In the genomic region with DNA sequence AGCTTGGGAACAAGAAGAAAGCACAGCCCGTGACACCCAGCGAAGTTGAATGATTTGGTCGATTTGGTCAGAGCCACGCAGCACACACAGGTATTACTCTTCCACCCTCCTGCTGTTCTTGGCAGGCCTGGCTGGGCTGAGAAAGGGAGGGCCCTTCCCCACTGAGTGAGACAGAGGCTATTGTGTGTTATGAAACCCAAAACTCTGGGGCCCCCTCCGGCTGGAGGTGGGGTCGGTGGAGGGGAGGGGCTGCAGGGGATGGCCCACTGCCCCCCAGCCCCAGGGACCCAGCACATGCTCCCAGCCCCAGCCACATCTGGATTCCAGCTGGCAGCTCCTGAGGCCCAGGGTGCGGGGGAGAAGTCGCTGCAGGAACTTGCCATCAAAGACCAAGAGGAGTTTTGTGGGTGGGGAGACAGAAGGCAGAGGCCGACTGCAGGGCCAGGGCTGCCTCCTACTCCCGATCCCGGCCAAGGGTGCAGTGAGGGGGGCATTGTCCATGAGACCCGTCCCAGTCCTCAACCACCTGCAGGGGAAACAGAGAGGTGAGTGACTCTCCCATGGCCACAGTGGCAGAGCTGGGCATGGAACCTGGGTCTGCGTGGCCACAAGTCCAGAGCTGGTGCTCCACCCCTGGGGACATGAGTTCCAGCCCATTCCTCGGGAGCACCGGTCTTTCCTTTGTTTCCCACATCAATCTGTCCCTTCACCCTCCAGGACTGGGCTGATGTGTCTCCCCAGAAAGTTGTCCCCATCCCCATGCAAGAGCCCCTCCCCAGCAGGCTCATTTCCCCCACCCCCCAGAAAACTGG, we compare ENCODE assay signal across 15 cellular contexts. TPM values are rescaled to one million over a fixed set of nuclear protein-coding genes. Genes with fewer than 3 reads are reported as not detected.
A peak's percentile ranks its signal among the peaks of the same experiment; 100 is the strongest.
DNase-seq lines count a peak whose midpoint lies in the region; ATAC-seq and TF ChIP-seq lines count a peak whose summit lies in the region.
"Had no signal": no experiment of that assay in that cellular context is flagged by ENCODE, and none has a peak within 500 bp of the region (broad histone marks: within the 10 kb centered on the region; RNA-seq: fewer than 3 reads in every experiment).

No MANE protein-coding gene starts in this region.

- no peaks in the 10 kb centered on the region for H3K9me3 ChIP-seq in thyroid gland

- H3K9me3 Mint-ChIP-seq in WTC11 (no peaks in the 10 kb centered on the region), glutamatergic neuron (ENCODE audit: unreplicated experiment) (peaks cover 6% of the 10 kb centered on the region), CD14-positive monocyte (no peaks in the 10 kb centered on the region)
- H3K9me3 Mint-ChIP-seq: naive B cell had no signal

- H3K27me3 ChIP-seq in thyroid gland = no peaks in the 10 kb centered on the region

- H3K27ac Mint-ChIP-seq in WTC11 = no peak overlapping the region
- H3K27ac Mint-ChIP-seq in glutamatergic neuron (ENCODE audit: unreplicated experiment) = peak overlapping the region; percentile 64
- H3K27ac Mint-ChIP-seq in CD14-positive monocyte = peak overlapping the region in 1 of 7 donors; percentile 6
- H3K27ac Mint-ChIP-seq: activated naive CD8-positive, alpha-beta T cell had no signal

- no peaks in the 10 kb centered on the region for H3K36me3 ChIP-seq in thyroid gland

- CTCF ChIA-PET in WTC11 (lab: Charles Lee) = interaction anchor here (0.6 to 1.3 kb wide), 4 partner anchors 13 to 212 kb away, joined by 3 to 5 read pairs (median 4); no protein-coding TSS in a partner anchor

- intact Hi-C loops in thyroid gland (cut with DNase I) (no loop called here), CD14-positive monocyte (cut with micrococcal nuclease) (no loop called here)

- TF ChIP-seq CTCF in WTC11 (IDR thresholded peaks at IDR 0.05) (no peak), glutamatergic neuron (IDR thresholded peaks at IDR 0.05; ENCODE audit: partially characterized antibody, unreplicated experiment) (no peak), thyroid gland (IDR thresholded peaks at IDR 0.05) (no peak), CD14-positive monocyte (IDR thresholded peaks at IDR 0.05) (no peak)

- POLR2A ChIA-PET in WTC11 (lab: Charles Lee) = interaction anchor here (0.8 to 1.2 kb wide), 2 partner anchors 12 to 27 kb away, joined by 3 read pairs; partner anchors contain the start of gene ISCU

- H3K27me3 Mint-ChIP-seq in WTC11 (ENCODE audit: low read depth) = no peaks in the 10 kb centered on the region
- peaks cover 4% of the 10 kb centered on the region for H3K27me3 Mint-ChIP-seq in glutamatergic neuron (ENCODE audit: unreplicated experiment)
- peaks cover 0 to 7% (median 2%) of the 10 kb centered on the region in 3 donors for H3K27me3 Mint-ChIP-seq in CD14-positive monocyte (ENCODE audit: low read depth in 3 of 3)
- H3K27me3 Mint-ChIP-seq: activated naive CD8-positive, alpha-beta T cell had no signal

- no peak overlapping the region for H3K4me3 ChIP-seq in thyroid gland (replicated peaks in 1 of 3)

- 30 to 39% methylated on average over 7 to 12 of the region's 15 CpGs for WGBS in thyroid gland, 2 donors

- H3K4me3 Mint-ChIP-seq in WTC11 (no peak overlapping the region), glutamatergic neuron (ENCODE audit: unreplicated experiment) (no peak overlapping the region), CD14-positive monocyte (no peak overlapping the region)
- H3K4me3 Mint-ChIP-seq: activated naive CD8-positive, alpha-beta T cell; naive B cell had no signal

- no peaks in the 10 kb centered on the region for H3K36me3 Mint-ChIP-seq in WTC11
- no peaks in the 10 kb centered on the region for H3K36me3 Mint-ChIP-seq in glutamatergic neuron (ENCODE audit: unreplicated experiment)
- no peaks in the 10 kb centered on the region for H3K36me3 Mint-ChIP-seq in CD14-positive monocyte
- H3K36me3 Mint-ChIP-seq: activated naive CD8-positive, alpha-beta T cell; naive B cell had no signal

- peak; percentile 56 for ATAC-seq in WTC11

- H3K4me1 ChIP-seq in thyroid gland = no peaks in the 10 kb centered on the region

- H3K27ac ChIP-seq in thyroid gland = no peak overlapping the region

- DNase-seq in NCI-H2227 (lab: John Stamatoyannopoulos, UW; ENCODE audit: unreplicated experiment) (peak; percentile 16), NCI-H2227 treated with DMSO at 0.1 percent for 48 hours (lab: John Stamatoyannopoulos, UW) (no peak), WTC11 (ENCODE audit: low spot score) (no peak), glutamatergic neuron (no peak), thyroid gland (peak; percentile 34 to 45), OCI-M2 (lab: John Stamatoyannopoulos, UW; ENCODE audit: unreplicated experiment) (no peak), CD14-positive monocyte (ENCODE audit: low spot score) (no peak), cerebellar cortex (ENCODE audit: low spot score) (no peak)
- DNase-seq: activated CD8-positive, alpha-beta memory T cell treated with anti-CD3 and anti-CD28 coated beads for 24 hours; DMS 273 treated with DMSO at 0.1 percent for 48 hours; naive B cell; NK-92 treated with Interleukin-12 subunit alpha and Interleukin-12 subunit beta, amount 100 ng/mL, for 24 hours; T1000 had no signal

- H3K4me1 Mint-ChIP-seq in WTC11 (peaks cover 12% of the 10 kb centered on the region), glutamatergic neuron (ENCODE audit: low read depth, unreplicated experiment) (peaks cover 16% of the 10 kb centered on the region), CD14-positive monocyte (no peaks in the 10 kb centered on the region)
- H3K4me1 Mint-ChIP-seq: naive B cell had no signal

- TF ChIP-seq POLR2A in thyroid gland (IDR thresholded peaks at IDR 0.05) = no peak

TF ChIP-seq in WTC11, 78 proteins besides CTCF, POLR2A, EP300 and RAD21 (continues in another document):
- TF ChIP-seq TCF7 (CRISPR knock-in tag; IDR thresholded peaks at IDR 0.05; ENCODE audit: low read depth) = no peak
- TF ChIP-seq CREB1 (CRISPR knock-in tag; IDR thresholded peaks at IDR 0.05) = no peak
- no peak for TF ChIP-seq OVOL2 (CRISPR knock-in tag; IDR thresholded peaks at IDR 0.05; ENCODE audit: borderline replicate concordance)
- TF ChIP-seq NR2C2 (CRISPR knock-in tag; IDR thresholded peaks at IDR 0.05) = no peak
- no peak for TF ChIP-seq ESRRA (CRISPR knock-in tag; IDR thresholded peaks at IDR 0.05; ENCODE audit: borderline replicate concordance)
- TF ChIP-seq RELA (CRISPR knock-in tag; IDR thresholded peaks at IDR 0.05; ENCODE audit: borderline replicate concordance) = no peak
- no peak for TF ChIP-seq ZNF121 (CRISPR knock-in tag; IDR thresholded peaks at IDR 0.05)
- TF ChIP-seq CDX4 (CRISPR knock-in tag; IDR thresholded peaks at IDR 0.05; ENCODE audit: borderline replicate concordance) = no peak
- TF ChIP-seq, protein P1, sequence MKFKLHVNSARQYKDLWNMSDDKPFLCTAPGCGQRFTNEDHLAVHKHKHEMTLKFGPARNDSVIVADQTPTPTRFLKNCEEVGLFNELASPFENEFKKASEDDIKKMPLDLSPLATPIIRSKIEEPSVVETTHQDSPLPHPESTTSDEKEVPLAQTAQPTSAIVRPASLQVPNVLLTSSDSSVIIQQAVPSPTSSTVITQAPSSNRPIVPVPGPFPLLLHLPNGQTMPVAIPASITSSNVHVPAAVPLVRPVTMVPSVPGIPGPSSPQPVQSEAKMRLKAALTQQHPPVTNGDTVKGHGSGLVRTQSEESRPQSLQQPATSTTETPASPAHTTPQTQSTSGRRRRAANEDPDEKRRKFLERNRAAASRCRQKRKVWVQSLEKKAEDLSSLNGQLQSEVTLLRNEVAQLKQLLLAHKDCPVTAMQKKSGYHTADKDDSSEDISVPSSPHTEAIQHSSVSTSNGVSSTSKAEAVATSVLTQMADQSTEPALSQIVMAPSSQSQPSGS (CRISPR knock-in tag; IDR thresholded peaks at IDR 0.05; ENCODE audit: borderline replicate concordance, low read depth) = no peak
- TF ChIP-seq ZNF396 (CRISPR knock-in tag; IDR thresholded peaks at IDR 0.05; ENCODE audit: borderline replicate concordance) = no peak
- no peak for TF ChIP-seq ZSCAN18 (CRISPR knock-in tag; IDR thresholded peaks at IDR 0.05)
- TF ChIP-seq ZBTB21 (CRISPR knock-in tag; IDR thresholded peaks at IDR 0.05; ENCODE audit: borderline replicate concordance) = no peak
- no peak for TF ChIP-seq IRF2 (CRISPR knock-in tag; IDR thresholded peaks at IDR 0.05; ENCODE audit: borderline replicate concordance, low read depth)
- no peak for TF ChIP-seq MXD4 (CRISPR knock-in tag; IDR thresholded peaks at IDR 0.05; ENCODE audit: borderline replicate concordance)

RNA-seq across cellular contexts. Expression of gene TMEM119, which starts 8.7 kb away (rescaled TPM):
- 0.16 to 0.25 TPM (median 0.20 TPM) in 3 replicates for total RNA-seq in WTC11 (2021)
- total RNA-seq in glutamatergic neuron (ENCODE audit: unreplicated experiment) = 0.15 TPM
- 10 to 100 TPM in 3 of 4 donors, 1 to 10 TPM in 1; 6.9 to 21.6 (median 15.3) TPM for total RNA-seq in thyroid gland
- under 1 TPM; 0.18 to 0.56 TPM for polyA plus RNA-seq in CD14-positive monocyte
- total RNA-seq: A172 had no signal

RNA-seq across cellular contexts. Expression of gene ISCU, which starts 26.8 kb away (rescaled TPM):
- 73.8 to 85.9 TPM (median 74.2 TPM) in 3 replicates for total RNA-seq in WTC11 (2021)
- total RNA-seq in glutamatergic neuron (ENCODE audit: unreplicated experiment) = 48.4 TPM
- 100 to 1,000 TPM; 229 to 512 (median 248) TPM for total RNA-seq in thyroid gland
- polyA plus RNA-seq in CD14-positive monocyte = 100 to 1,000 TPM; 111 to 114 TPM

RNA-seq across cellular contexts. Expression of gene SART3, which starts 28.3 kb away (rescaled TPM):
- total RNA-seq in WTC11 (2021) (75.6 to 91.2 TPM (median 76.8 TPM) in 3 replicates), glutamatergic neuron (ENCODE audit: unreplicated experiment) (72.6 TPM), thyroid gland (100 to 1,000 TPM in 1 of 4 donors, 10 to 100 TPM in 3; 64.2 to 117 (median 80.0) TPM)
- 10 to 100 TPM; 10.3 to 20.6 TPM for polyA plus RNA-seq in CD14-positive monocyte

RNA-seq across cellular contexts. Expression of gene SELPLG, which starts 44.5 kb away (rescaled TPM):
- total RNA-seq in WTC11 (2021) = 0.18 to 0.46 TPM (median 0.21 TPM) in 3 replicates
- 0.34 TPM for total RNA-seq in glutamatergic neuron (ENCODE audit: unreplicated experiment)
- total RNA-seq in thyroid gland = 1 to 10 TPM; 2.1 to 6.0 (median 2.8) TPM
- 100 to 1,000 TPM; 247 to 349 TPM for polyA plus RNA-seq in CD14-positive monocyte

Comparison
In these comparisons a context has a peak if more than half of its experiments do, and no peak if none do; other contexts are left out.
1. DNase-seq: peak in NCI-H2227 (single experiment) and thyroid gland (2 of 2); none in NCI-H2227 treated with DMSO at 0.1 percent for 48 hours (single experiment), WTC11 (single experiment), glutamatergic neuron (single experiment), OCI-M2 (single experiment), CD14-positive monocyte (single experiment) and cerebellar cortex (single experiment).